10 cellular contexts compared by ENCODE assay signal in genomic region chr14:68686212-68686478, GRCh38.
DNase-seq lines count a peak whose midpoint lies in the region; ATAC-seq and TF ChIP-seq lines count a peak whose summit lies in the region.
"Had no signal": no experiment of that assay in that cellular context is flagged by ENCODE, and none has a peak within 500 bp of the region (broad histone marks: within the 10 kb centered on the region; RNA-seq: fewer than 3 reads in every experiment).

No MANE protein-coding gene starts in this region.

- no peaks in the 10 kb centered on the region for H3K36me3 ChIP-seq in MM.1S (replicated peaks; ENCODE audit: insufficient read depth, low read length)
- H3K36me3 ChIP-seq: MG63 had no signal

- H2AFZ ChIP-seq in MM.1S (ENCODE audit: low read length), result peak overlapping the region; percentile 51; the same call in 1 of the 2 replicates

- no peaks in the 10 kb centered on the region for H3K9me2 ChIP-seq in MM.1S (replicated peaks; ENCODE audit: insufficient read depth, low read length)

- peak overlapping the region; percentile 100 for H3K27ac Mint-ChIP-seq in CD14-positive monocyte
- H3K27ac Mint-ChIP-seq in dendritic cell treated with granulocyte-macrophage colony-stimulating factor and Interleukin-4, amounts not matched to agents 40 ng/mL and 50 ng/mL, for 4 days, result peak overlapping the region; percentile 99
- H3K27ac Mint-ChIP-seq in osteocyte (ENCODE audit: unreplicated experiment), result peak overlapping the region; percentile 70

- no peak for DNase-seq in CD14-positive monocyte (ENCODE audit: low spot score)
- no peak for DNase-seq in MM.1S
- no peak for DNase-seq in osteocyte (ENCODE audit: extremely low spot score, unreplicated experiment)
- no peak for DNase-seq in OCI-M2 (lab: John Stamatoyannopoulos, UW; ENCODE audit: unreplicated experiment)
- DNase-seq in A172 (ENCODE audit: low spot score), result no peak
- no peak for DNase-seq in NCI-H82 treated with DMSO at 0.1 percent for 48 hours (lab: John Stamatoyannopoulos, UW; ENCODE audit: unreplicated experiment)
- DNase-seq: MG63, NCI-H524 had no signal

- no peaks in the 10 kb centered on the region for H3K79me2 ChIP-seq in MM.1S (ENCODE audit: low read length)

- TF ChIP-seq CTCF in CD14-positive monocyte (IDR thresholded peaks at IDR 0.05) (no peak), MM.1S (IDR thresholded peaks at IDR 0.05; ENCODE audit: low read length) (no peak), osteocyte (IDR thresholded peaks at IDR 0.05) (no peak)

- no peaks in the 10 kb centered on the region for H4K20me1 ChIP-seq in MM.1S (ENCODE audit: insufficient read depth, low read length)

- no peak overlapping the region for H3K4me3 ChIP-seq in MM.1S (ENCODE audit: low read length)
- H3K4me3 ChIP-seq: MG63 had no signal

- peaks cover 12% of the 10 kb centered on the region for H3F3A ChIP-seq in MM.1S (ENCODE audit: insufficient read depth, low read length)

- ATAC-seq in HG03439 (IDR thresholded peaks at IDR 0.05; ENCODE audit: unreplicated experiment), result no peak

- H3K27me3 Mint-ChIP-seq in CD14-positive monocyte (ENCODE audit: low read depth in 3 of 3) (peaks cover 2 to 7% (median 3%) of the 10 kb centered on the region in 3 donors), osteocyte (ENCODE audit: unreplicated experiment) (no peaks in the 10 kb centered on the region)
- H3K27me3 Mint-ChIP-seq in dendritic cell treated with granulocyte-macrophage colony-stimulating factor and Interleukin-4, amounts not matched to agents 40 ng/mL and 50 ng/mL, for 4 days, result peaks cover 4% of the 10 kb centered on the region

- intact Hi-C loops in CD14-positive monocyte (cut with micrococcal nuclease), result loop anchor here (5.0 to 10.0 kb wide), 5 partner anchors 56 to 291 kb away; partner anchors contain the start of gene ZFP36L1 (in 1 of the 2)
- intact Hi-C loops in dendritic cell treated with granulocyte-macrophage colony-stimulating factor and Interleukin-4, amounts not matched to agents 40 ng/mL and 50 ng/mL, for 4 days (cut with micrococcal nuclease), result no loop called here

- peak overlapping the region; percentile 64 for H3K9ac ChIP-seq in MM.1S (ENCODE audit: low read length)

- peak overlapping the region; percentile 97 for H3K27ac ChIP-seq in MM.1S (ENCODE audit: low read length)

- H3K4me3 Mint-ChIP-seq in CD14-positive monocyte (peak overlapping the region in 1 of 2 donors; percentile 12), osteocyte (ENCODE audit: unreplicated experiment) (no peak overlapping the region)
- H3K4me3 Mint-ChIP-seq in dendritic cell treated with granulocyte-macrophage colony-stimulating factor and Interleukin-4, amounts not matched to agents 40 ng/mL and 50 ng/mL, for 4 days, result no peak overlapping the region

- H3K9me3 Mint-ChIP-seq in CD14-positive monocyte, result peaks cover 0 to 6% (median 0%) of the 10 kb centered on the region in 7 donors
- no peaks in the 10 kb centered on the region for H3K9me3 Mint-ChIP-seq in dendritic cell treated with granulocyte-macrophage colony-stimulating factor and Interleukin-4, amounts not matched to agents 40 ng/mL and 50 ng/mL, for 4 days
- H3K9me3 Mint-ChIP-seq in osteocyte (ENCODE audit: unreplicated experiment), result no peaks in the 10 kb centered on the region

- H3K4me2 ChIP-seq in MM.1S (ENCODE audit: low read depth, low read length), result peak overlapping the region; percentile 34; the same call in 1 of the 2 replicates

- H3K4me1 ChIP-seq in MM.1S (ENCODE audit: low read length), result peaks cover 22% of the 10 kb centered on the region

- H3K9me3 ChIP-seq in MM.1S (replicated peaks; ENCODE audit: insufficient read depth, low read length), result no peaks in the 10 kb centered on the region
- H3K9me3 ChIP-seq: MG63 had no signal

- peaks cover 69% of the 10 kb centered on the region for H3K4me1 Mint-ChIP-seq in CD14-positive monocyte
- H3K4me1 Mint-ChIP-seq in dendritic cell treated with granulocyte-macrophage colony-stimulating factor and Interleukin-4, amounts not matched to agents 40 ng/mL and 50 ng/mL, for 4 days (ENCODE audit: low read depth), result peaks cover 80% of the 10 kb centered on the region
- peaks cover 86% of the 10 kb centered on the region for H3K4me1 Mint-ChIP-seq in osteocyte (ENCODE audit: unreplicated experiment)

- H3K36me3 Mint-ChIP-seq in CD14-positive monocyte, result peaks cover 11 to 12% of the 10 kb centered on the region in 2 donors
- no peaks in the 10 kb centered on the region for H3K36me3 Mint-ChIP-seq in dendritic cell treated with granulocyte-macrophage colony-stimulating factor and Interleukin-4, amounts not matched to agents 40 ng/mL and 50 ng/mL, for 4 days (ENCODE audit: low read depth)
- H3K36me3 Mint-ChIP-seq in osteocyte (ENCODE audit: unreplicated experiment), result peaks cover 2% of the 10 kb centered on the region

- H3K27me3 ChIP-seq in MM.1S (replicated peaks; ENCODE audit: insufficient read depth, low read length), result no peaks in the 10 kb centered on the region
- H3K27me3 ChIP-seq: MG63 had no signal
